8 cellular contexts compared by ENCODE assay signal in the genomic region with DNA sequence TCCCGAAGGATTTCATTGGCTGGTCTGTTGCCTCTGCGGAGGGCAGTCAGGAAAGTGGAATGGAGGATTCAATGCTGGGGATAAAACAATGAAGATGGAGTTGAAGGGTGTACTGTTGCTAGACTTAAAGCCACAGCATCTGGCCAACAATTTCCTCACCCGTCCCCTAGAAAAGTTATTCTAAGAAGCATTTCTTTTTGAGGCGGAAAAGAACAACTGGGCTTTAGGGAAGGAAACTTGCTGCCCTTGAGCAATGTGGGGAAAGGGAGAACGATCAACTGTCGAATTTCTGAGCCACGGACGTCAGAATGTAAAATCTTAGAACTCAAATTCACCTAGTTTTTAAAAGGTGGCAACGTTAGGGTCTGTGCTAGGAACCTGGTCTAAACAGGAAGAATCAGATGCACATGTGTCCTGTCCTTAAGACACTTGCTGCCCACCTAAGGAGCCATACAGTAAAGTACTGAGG. TPM values are rescaled to one million over a fixed set of nuclear protein-coding genes. Genes with fewer than 3 reads are reported as not detected.
DNase-seq lines count a peak whose midpoint lies in the region; ATAC-seq and TF ChIP-seq lines count a peak whose summit lies in the region.

No MANE protein-coding gene starts in this region.

- TF ChIP-seq EP300 in stomach (IDR thresholded peaks at IDR 0.05) = no peak

- TF ChIP-seq POLR2A in heart left ventricle (IDR thresholded peaks at IDR 0.05) (peak; percentile 12 to 46), stomach (IDR thresholded peaks at IDR 0.05) (peak in 1 of 4 donors; percentile 8)

- H3K27ac Mint-ChIP-seq in activated T-helper 1 cell treated with anti-CD3 and anti-CD28 coated beads, Interleukin-12 subunit alpha, Interleukin-12 subunit beta, Interleukin-2, Interleukin-4 antibody, amounts not matched to agents 30 ng/mL and 10 ng/mL and 1 ng/mL, durations not matched to agents 14 hours and 24 hours and 36 hours = peak overlapping the region; percentile 100

- H3K36me3 ChIP-seq in heart left ventricle (peaks cover 0 to 19% (median 15%) of the 10 kb centered on the region in 9 donors), iPS-20b (ENCODE audit: insufficient read depth, low read depth, low read length) (peaks cover 19% of the 10 kb centered on the region), stomach (peaks cover 0 to 17% (median 16%) of the 10 kb centered on the region in 4 donors)

- DNase-seq in heart left ventricle = no peak
- no peak for DNase-seq in cardiac septum (ENCODE audit: low spot score)
- no peak for DNase-seq in activated T-helper 1 cell treated with anti-CD3 and anti-CD28 coated beads, Interleukin-12 subunit alpha, Interleukin-12 subunit beta, Interleukin-2, Interleukin-4 antibody, amounts not matched to agents 30 ng/mL and 10 ng/mL and 1 ng/mL, durations not matched to agents 14 hours and 24 hours and 36 hours (ENCODE audit: low spot score)
- DNase-seq in stomach = no peak
- no peak for DNase-seq in AG08395 (ENCODE audit: low spot score)
- DNase-seq in activated gamma-delta T cell treated with Interleukin-2 at 50 U/mL for 16 hours = no peak

- H3K27ac ChIP-seq in heart left ventricle (peak overlapping the region; percentile 96 to 100 (median 99)), iPS-20b (ENCODE audit: low read length) (peak overlapping the region; percentile 100), stomach (peak overlapping the region; percentile 97 to 100 (median 100))

- 0% methylated on average over 9 of the region's 9 CpGs for WGBS in heart left ventricle, 4 donors
- WGBS in stomach, 5 donors = 0 to 1% (median 0%) methylated on average over 9 of the region's 9 CpGs

- ATAC-seq in heart left ventricle = no peak
- no peak for ATAC-seq in GM21737 (IDR thresholded peaks at IDR 0.05; ENCODE audit: unreplicated experiment)

- H3K4me3 Mint-ChIP-seq in activated T-helper 1 cell treated with anti-CD3 and anti-CD28 coated beads, Interleukin-12 subunit alpha, Interleukin-12 subunit beta, Interleukin-2, Interleukin-4 antibody, amounts not matched to agents 30 ng/mL and 10 ng/mL and 1 ng/mL, durations not matched to agents 14 hours and 24 hours and 36 hours = peak overlapping the region; percentile 91

- H3K36me3 Mint-ChIP-seq in activated T-helper 1 cell treated with anti-CD3 and anti-CD28 coated beads, Interleukin-12 subunit alpha, Interleukin-12 subunit beta, Interleukin-2, Interleukin-4 antibody, amounts not matched to agents 30 ng/mL and 10 ng/mL and 1 ng/mL, durations not matched to agents 14 hours and 24 hours and 36 hours (ENCODE audit: low read depth) = peaks cover 8% of the 10 kb centered on the region

- H3K4me1 ChIP-seq in heart left ventricle = peaks cover 0 to 25% (median 10%) of the 10 kb centered on the region in 12 donors
- no peaks in the 10 kb centered on the region for H3K4me1 ChIP-seq in iPS-20b (ENCODE audit: insufficient read depth, low read length)
- peaks cover 8 to 22% (median 14%) of the 10 kb centered on the region in 4 donors for H3K4me1 ChIP-seq in stomach

- H3K9ac ChIP-seq in iPS-20b (ENCODE audit: low read depth, low read length) = peak overlapping the region; percentile 100

- peaks cover 5% of the 10 kb centered on the region for H3K9me3 Mint-ChIP-seq in activated T-helper 1 cell treated with anti-CD3 and anti-CD28 coated beads, Interleukin-12 subunit alpha, Interleukin-12 subunit beta, Interleukin-2, Interleukin-4 antibody, amounts not matched to agents 30 ng/mL and 10 ng/mL and 1 ng/mL, durations not matched to agents 14 hours and 24 hours and 36 hours

- H3K27me3 Mint-ChIP-seq in activated T-helper 1 cell treated with anti-CD3 and anti-CD28 coated beads, Interleukin-12 subunit alpha, Interleukin-12 subunit beta, Interleukin-2, Interleukin-4 antibody, amounts not matched to agents 30 ng/mL and 10 ng/mL and 1 ng/mL, durations not matched to agents 14 hours and 24 hours and 36 hours (ENCODE audit: insufficient read depth) = peaks cover 6% of the 10 kb centered on the region

- TF ChIP-seq CTCF in heart left ventricle (IDR thresholded peaks at IDR 0.05) = no peak
- no peak for TF ChIP-seq CTCF in stomach (IDR thresholded peaks at IDR 0.05)

- H3K4me3 ChIP-seq in heart left ventricle (peak overlapping the region; percentile 63 to 88 (median 84)), iPS-20b (ENCODE audit: low read length) (peak overlapping the region; percentile 100), stomach (peak overlapping the region; percentile 57 to 95 (median 72))

- H3K9me3 ChIP-seq in heart left ventricle (peaks cover 0 to 9% (median 0%) of the 10 kb centered on the region in 12 donors), iPS-20b (ENCODE audit: insufficient read depth, low read depth, low read length) (0 out of 2 replicates have a peak, but pooled peaks cover 3% of the 10 kb centered on the region), stomach (no peaks in the 10 kb centered on the region)

- intact Hi-C loops in heart left ventricle (cut with DNase I) (loop anchor here in 7 of 10 donors (1.0 to 2.0 kb wide), 4 partner anchors 15 to 111 kb away; a partner anchor contains a TSS), cardiac septum (cut with DNase I) (loop anchor here (5.0 kb wide), 2 partner anchors 110 to 835 kb away; a partner anchor contains a TSS), stomach (cut with DNase I; ENCODE audit: low total_unique reads) (no loop called here)
- intact Hi-C loops in activated T-helper 1 cell treated with anti-CD3 and anti-CD28 coated beads, Interleukin-12 subunit alpha, Interleukin-12 subunit beta, Interleukin-2, Interleukin-4 antibody, amounts not matched to agents 30 ng/mL and 10 ng/mL and 1 ng/mL, durations not matched to agents 14 hours and 24 hours and 36 hours (cut with micrococcal nuclease) = loop anchor here (5.0 kb wide), 4 partner anchors 305 to 1585 kb away; a partner anchor contains a TSS

- no peaks in the 10 kb centered on the region for H3K27me3 ChIP-seq in heart left ventricle
- H3K27me3 ChIP-seq in iPS-20b (ENCODE audit: insufficient read depth, low read length) = no peaks in the 10 kb centered on the region
- no peaks in the 10 kb centered on the region for H3K27me3 ChIP-seq in stomach

- H3K4me1 Mint-ChIP-seq in activated T-helper 1 cell treated with anti-CD3 and anti-CD28 coated beads, Interleukin-12 subunit alpha, Interleukin-12 subunit beta, Interleukin-2, Interleukin-4 antibody, amounts not matched to agents 30 ng/mL and 10 ng/mL and 1 ng/mL, durations not matched to agents 14 hours and 24 hours and 36 hours (ENCODE audit: low read depth) = peaks cover 31% of the 10 kb centered on the region

RNA-seq across cellular contexts. Expression of a gene that starts 0.7 kb away (rescaled TPM):
- 10 to 100 TPM; 19.0 to 60.0 (median 33.8) TPM for total RNA-seq in heart left ventricle
- 10 to 100 TPM; 21.8 to 95.7 TPM for polyA plus RNA-seq in heart left ventricle
- 29.4 TPM for total RNA-seq in cardiac septum
- 3.7 and 6.5 TPM in 2 replicates for total RNA-seq in activated T-helper 1 cell treated with anti-CD3 and anti-CD28 coated beads, Interleukin-12 subunit alpha, Interleukin-12 subunit beta, Interleukin-2, Interleukin-4 antibody, amounts not matched to agents 30 ng/mL and 10 ng/mL and 1 ng/mL, durations not matched to agents 14 hours and 24 hours and 36 hours
- 10 to 100 TPM in 3 of 5 donors, 1 to 10 TPM in 1, not detected in 1; 6.2 to 13.6 (median 11.0) TPM for total RNA-seq in stomach
- 10 to 100 TPM; 21.5 to 42.6 (median 23.5) TPM for polyA plus RNA-seq in stomach

RNA-seq across cellular contexts. Expression of a gene that starts 17.9 kb away (rescaled TPM):
- 10 to 100 TPM; 29.4 to 55.4 (median 46.3) TPM for total RNA-seq in heart left ventricle
- 10 to 100 TPM; 29.8 to 39.3 TPM for polyA plus RNA-seq in heart left ventricle
- 64.9 TPM for total RNA-seq in cardiac septum
- total RNA-seq in activated T-helper 1 cell treated with anti-CD3 and anti-CD28 coated beads, Interleukin-12 subunit alpha, Interleukin-12 subunit beta, Interleukin-2, Interleukin-4 antibody, amounts not matched to agents 30 ng/mL and 10 ng/mL and 1 ng/mL, durations not matched to agents 14 hours and 24 hours and 36 hours = 179 and 194 TPM in 2 replicates
- 100 to 1,000 TPM in 2 of 5 donors, 10 to 100 TPM in 3; 42.4 to 133 (median 93.7) TPM for total RNA-seq in stomach
- polyA plus RNA-seq in stomach = 10 to 100 TPM; 20.5 to 40.2 (median 31.8) TPM
